Comparison of ENCODE assay signal across 11 cellular contexts in genomic region chr18:35024965-35025364, GRCh38. TPM values are rescaled to one million over a fixed set of nuclear protein-coding genes. Genes with fewer than 3 reads are reported as not detected.
DNase-seq lines count a peak whose midpoint lies in the region; ATAC-seq and TF ChIP-seq lines count a peak whose summit lies in the region.
"Had no signal": no experiment of that assay in that cellular context is flagged by ENCODE, and none has a peak within 500 bp of the region (broad histone marks: within the 10 kb centered on the region; RNA-seq: fewer than 3 reads in every experiment).

No MANE protein-coding gene starts in this region.

- no peak overlapping the region for H3K27ac ChIP-seq in right cardiac atrium (ENCODE audit: low read length)

- H3K4me3 ChIP-seq in right cardiac atrium (ENCODE audit: low read length) (no peak overlapping the region), retinal pigment epithelial cell (ENCODE audit: low read length) (no peak overlapping the region)

- 14% methylated on average over 1 of the region's 1 CpG for WGBS in right cardiac atrium

- peak; percentile 87 to 92 for ATAC-seq in right cardiac atrium
- no peak for ATAC-seq in GM21576 (IDR thresholded peaks at IDR 0.05; ENCODE audit: unreplicated experiment)
- ATAC-seq: effector memory CD8-positive, alpha-beta T cell had no signal

- H3K27me3 ChIP-seq in right cardiac atrium (ENCODE audit: control insufficient read depth, insufficient read depth), result no peaks in the 10 kb centered on the region

- TF ChIP-seq CTCF in retinal pigment epithelial cell (conservative IDR thresholded peaks at IDR 0.05; ENCODE audit: low read depth, low read length), result no peak

- intact Hi-C loops in right cardiac atrium (cut with DNase I), result no loop called here

- no peaks in the 10 kb centered on the region for H3K9me3 ChIP-seq in right cardiac atrium (ENCODE audit: control insufficient read depth, low read length)

- DNase-seq in DMS53 (lab: John Stamatoyannopoulos, UW), result peak; percentile 69
- DNase-seq in astrocyte of the hippocampus (ENCODE audit: low read depth, low spot score), result peak; percentile 56
- peak; percentile 73 to 85 (median 75) for DNase-seq in right cardiac atrium
- DNase-seq in retinal pigment epithelial cell (ENCODE audit: low read depth), result peak; percentile 45
- no peak for DNase-seq in RPMI8226
- DNase-seq in activated T-cell treated with anti-CD3 and anti-CD28 coated beads, Interleukin-2, amount 50 U/mL, for 48 hours, result no peak
- no peak for DNase-seq in stimulated activated CD4-positive, alpha-beta T cell treated with anti-CD3 and anti-CD28 coated beads, Interleukin-4, amount 100 ng/mL, for 1 hour
- DNase-seq: activated gamma-delta T cell; COR-L47; effector memory CD8-positive, alpha-beta T cell had no signal

- peaks cover 1% of the 10 kb centered on the region for H3K4me1 ChIP-seq in right cardiac atrium (ENCODE audit: control insufficient read depth, insufficient read depth, low read length)

RNA-seq across cellular contexts. Expression of gene MAPRE2, which starts 16.2 kb away (rescaled TPM):
- 100 to 1,000 TPM in 1 of 4 donors, 10 to 100 TPM in 3; 86.2 to 108 (median 92.0) TPM for total RNA-seq in right cardiac atrium
- polyA plus RNA-seq in right cardiac atrium, result 52.8 TPM

Comparison
In these comparisons a context has a peak if more than half of its experiments do, and no peak if none do; other contexts are left out.
1. DNase-seq: peak in DMS53 (single experiment), astrocyte of the hippocampus (single experiment), right cardiac atrium (3 of 3) and retinal pigment epithelial cell (single experiment); none in RPMI8226 (single experiment), activated T-cell treated with anti-CD3 and anti-CD28 coated beads, Interleukin-2, amount 50 U/mL, for 48 hours (0 of 2) and stimulated activated CD4-positive, alpha-beta T cell treated with anti-CD3 and anti-CD28 coated beads, Interleukin-4, amount 100 ng/mL, for 1 hour (single experiment).